Comparison of ENCODE assay signal across 9 cellular contexts in the genomic region with DNA sequence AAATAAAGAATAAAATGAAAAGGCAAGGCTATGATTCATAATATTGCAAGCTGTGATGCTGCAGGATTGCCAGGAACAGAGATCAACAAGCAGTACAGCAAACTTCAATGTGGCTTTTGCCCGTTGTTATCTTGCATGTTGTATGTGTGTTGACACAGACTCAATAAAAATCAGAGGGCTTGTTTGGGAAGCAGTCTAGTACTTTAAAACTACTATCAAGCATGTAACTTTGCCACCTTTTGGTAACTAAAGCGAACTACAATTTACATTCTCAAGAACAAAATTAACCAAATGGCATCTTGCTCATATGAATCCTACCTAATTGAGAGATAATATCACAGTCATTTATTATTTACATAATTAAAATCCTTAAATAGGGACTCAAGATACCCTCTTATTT.
A peak's percentile ranks its signal among the peaks of the same experiment; 100 is the strongest.
DNase-seq lines count a peak whose midpoint lies in the region; ATAC-seq and TF ChIP-seq lines count a peak whose summit lies in the region.
"Had no signal": no experiment of that assay in that cellular context is flagged by ENCODE, and none has a peak within 500 bp of the region (broad histone marks: within the 10 kb centered on the region; RNA-seq: fewer than 3 reads in every experiment).

No MANE protein-coding gene starts in this region.

- TF ChIP-seq CTCF in LNCaP clone FGC (IDR thresholded peaks at IDR 0.05; ENCODE audit: control insufficient read depth, extremely low read depth, insufficient read depth) = peak; percentile 55
- TF ChIP-seq CTCF in brain microvascular endothelial cell (IDR thresholded peaks at IDR 0.05; ENCODE audit: low read depth, low read length, missing control alignments) = peak; percentile 35
- peak; percentile 63 for TF ChIP-seq CTCF in neural crest cell (conservative IDR thresholded peaks at IDR 0.05)
- TF ChIP-seq CTCF in colonic mucosa (IDR thresholded peaks at IDR 0.05) = no peak

- H3K36me3 ChIP-seq in brain microvascular endothelial cell (replicated peaks) = no peaks in the 10 kb centered on the region
- H3K36me3 ChIP-seq in colonic mucosa = no peaks in the 10 kb centered on the region

- no peaks in the 10 kb centered on the region for H3K9me3 ChIP-seq in colonic mucosa

- no peaks in the 10 kb centered on the region for H3K9me3 Mint-ChIP-seq in neural crest cell
- H3K9me3 Mint-ChIP-seq: T-helper 1 cell treated with Interleukin-12 subunit alpha and Interleukin-12 subunit beta and Interleukin-4 antibody, amounts not matched to agents 30 μg/mL and 1 μg/mL, for 36 hours had no signal

- H3K4me1 ChIP-seq in colonic mucosa = no peaks in the 10 kb centered on the region

- peak; percentile 21 for DNase-seq in DMS 273 (lab: John Stamatoyannopoulos, UW; ENCODE audit: unreplicated experiment)
- DNase-seq in DMS 273 treated with DMSO at 0.1 percent for 48 hours (lab: John Stamatoyannopoulos, UW) = no peak
- DNase-seq in LNCaP clone FGC (ENCODE audit: low read depth) = peak; percentile 91
- no peak for DNase-seq in brain microvascular endothelial cell
- no peak for DNase-seq in neural crest cell (ENCODE audit: low read depth, low spot score)
- no peak for DNase-seq in NCI-H146 (lab: John Stamatoyannopoulos, UW)
- no peak for DNase-seq in colonic mucosa

- H3K27me3 ChIP-seq in brain microvascular endothelial cell (replicated peaks) (no peaks in the 10 kb centered on the region), colonic mucosa (no peaks in the 10 kb centered on the region)

- H3K4me3 ChIP-seq in LNCaP clone FGC (ENCODE audit: low read depth, low read length) (no peak overlapping the region), brain microvascular endothelial cell (ENCODE audit: low read depth, low read length) (no peak overlapping the region), colonic mucosa (no peak overlapping the region)

- peaks cover 2% of the 10 kb centered on the region for H3K4me1 Mint-ChIP-seq in neural crest cell

- no peak overlapping the region for H3K27ac Mint-ChIP-seq in neural crest cell (ENCODE audit: unreplicated experiment)
- H3K27ac Mint-ChIP-seq: T-helper 1 cell treated with Interleukin-12 subunit alpha and Interleukin-12 subunit beta and Interleukin-4 antibody, amounts not matched to agents 30 μg/mL and 1 μg/mL, for 36 hours had no signal

- no peak overlapping the region for H3K4me3 Mint-ChIP-seq in neural crest cell
- H3K4me3 Mint-ChIP-seq: T-helper 1 cell treated with Interleukin-12 subunit alpha and Interleukin-12 subunit beta and Interleukin-4 antibody, amounts not matched to agents 30 μg/mL and 1 μg/mL, for 36 hours had no signal

- H3K27ac ChIP-seq in brain microvascular endothelial cell = no peak overlapping the region
- no peak overlapping the region for H3K27ac ChIP-seq in colonic mucosa

- no peak for ATAC-seq in HG03139 (IDR thresholded peaks at IDR 0.05; ENCODE audit: unreplicated experiment)

- H3K9ac ChIP-seq in colonic mucosa (ENCODE audit: low read depth in 2 of 2, low read length in 2 of 2) = no peak overlapping the region

- in situ Hi-C loops in brain microvascular endothelial cell (cut with HindIII; ENCODE audit: low pct_ligation_motif_present, low sequenced_read_pairs) = no loop called here

- intact Hi-C loops in colonic mucosa (cut with DNase I) = loop anchor here (10.0 kb wide), 1 partner anchor 1127 kb away; no protein-coding TSS in a partner anchor

- no peaks in the 10 kb centered on the region for H3K27me3 Mint-ChIP-seq in neural crest cell (ENCODE audit: low read depth)

- no peaks in the 10 kb centered on the region for H3K36me3 Mint-ChIP-seq in neural crest cell (ENCODE audit: low read depth)

Comparison
In these comparisons a context has a peak if more than half of its experiments do, and no peak if none do; other contexts are left out.
1. DNase-seq: peak in DMS 273 (single experiment) and LNCaP clone FGC (single experiment); none in DMS 273 treated with DMSO at 0.1 percent for 48 hours (single experiment), brain microvascular endothelial cell (single experiment), neural crest cell (single experiment), NCI-H146 (single experiment) and colonic mucosa (single experiment).